ENCODE assay signal across 26 cellular contexts in the genomic region with DNA sequence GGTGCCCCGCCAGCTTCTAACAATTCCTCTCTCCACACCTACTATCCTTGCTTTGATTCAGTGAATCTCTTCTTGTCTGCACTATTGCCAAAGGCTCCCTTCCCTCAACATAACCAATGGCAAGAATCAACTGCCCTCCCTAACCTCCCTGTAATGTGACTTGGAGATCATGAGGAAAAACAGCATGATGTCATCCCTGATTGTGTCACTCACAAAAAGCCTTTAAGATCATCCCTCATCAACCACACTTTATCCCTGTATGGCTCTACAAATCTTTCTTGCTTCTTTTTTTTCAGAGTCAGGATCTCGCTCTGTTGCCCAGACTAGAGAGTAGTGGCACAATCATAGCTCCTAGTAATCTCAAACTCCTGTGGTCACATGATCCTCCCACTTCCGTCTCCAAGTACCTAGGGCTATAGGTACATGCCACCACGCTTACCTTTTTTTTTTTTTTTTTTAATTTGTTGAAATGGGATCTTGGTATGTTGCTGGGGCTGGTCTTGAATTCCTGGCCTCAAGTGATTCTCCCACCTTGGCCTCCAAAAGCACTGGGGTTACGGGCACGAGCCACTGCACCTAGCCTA.
"Had no signal": no experiment of that assay in that cellular context is flagged by ENCODE, and none has a peak within 500 bp of the region (broad histone marks: within the 10 kb centered on the region; RNA-seq: fewer than 3 reads in every experiment).

No MANE protein-coding gene starts in this region.

- H3K4me3 ChIP-seq: adrenal gland, coronary artery, hepatocyte, ovary, sigmoid colon, testis, vagina had no signal

- H3K27ac Mint-ChIP-seq: activated naive CD8-positive, alpha-beta T cell; activated T-helper 2 cell treated with anti-CD3 and anti-CD28 coated beads, Interferon-gamma antibody, Interleukin-2, Interleukin-4, amounts not matched to agents 10 μg/mL and 5 μg/mL and 100 μg/mL, durations not matched to agents 14 hours and 24 hours and 36 hours; natural killer cell; T-helper 2 cell treated with Interferon-gamma antibody and Interleukin-4, amounts not matched to agents 5 μg/mL and 100 μg/mL, for 36 hours; type B pancreatic cell had no signal

- H3K4me3 Mint-ChIP-seq: activated naive CD8-positive, alpha-beta T cell; immature natural killer cell; natural killer cell; T-helper 2 cell treated with Interferon-gamma antibody and Interleukin-4, amounts not matched to agents 5 μg/mL and 100 μg/mL, for 36 hours; type B pancreatic cell had no signal

- DNase-seq: activated CD4-positive, alpha-beta T cell treated with anti-CD3 and anti-CD28 coated beads, Interleukin-2, amount 50 U/mL, for 1 hour; activated CD4-positive, CD25-positive, alpha-beta regulatory T cell treated with anti-CD3 and anti-CD28 coated beads, Interleukin-2, amount 50 U/mL, for 72 hours; activated naive CD4-positive, alpha-beta T cell; activated T-cell treated with anti-CD3 and anti-CD28 coated beads, Interleukin-2, amount 50 U/mL, for 1 hour; adrenal gland; foreskin melanocyte; immature natural killer cell; kidney glomerular epithelial cell; left ventricle myocardium superior; mammary epithelial cell; midbrain; natural killer cell; ovary; sigmoid colon; stimulated activated CD4-positive, alpha-beta T cell treated with anti-CD3 and anti-CD28 coated beads, Interleukin-4, amount 100 ng/mL, for 1 hour; stimulated activated naive CD4-positive, alpha-beta T cell; testis had no signal

- H3K9me3 Mint-ChIP-seq: activated T-helper 2 cell treated with anti-CD3 and anti-CD28 coated beads, Interferon-gamma antibody, Interleukin-2, Interleukin-4, amounts not matched to agents 10 μg/mL and 5 μg/mL and 100 μg/mL, durations not matched to agents 14 hours and 24 hours and 36 hours; immature natural killer cell; natural killer cell; T-helper 2 cell treated with Interferon-gamma antibody and Interleukin-4, amounts not matched to agents 5 μg/mL and 100 μg/mL, for 36 hours; type B pancreatic cell had no signal

- H3K4me1 Mint-ChIP-seq: immature natural killer cell, natural killer cell had no signal

- H3K27me3 Mint-ChIP-seq: activated naive CD8-positive, alpha-beta T cell; type B pancreatic cell had no signal

- FAIRE-seq: astrocyte, endometrium had no signal
